Comparison of ENCODE assay signal across 15 cellular contexts in genomic region chr6:116530436-116530835, GRCh38. TPM values are rescaled to one million over a fixed set of nuclear protein-coding genes. Genes with fewer than 3 reads are reported as not detected.
DNase-seq lines count a peak whose midpoint lies in the region; ATAC-seq lines count a peak whose summit lies in the region.
"Had no signal": no experiment of that assay in that cellular context is flagged by ENCODE, and none has a peak within 500 bp of the region (broad histone marks: within the 10 kb centered on the region; RNA-seq: fewer than 3 reads in every experiment).

No MANE protein-coding gene starts in this region.

- in situ Hi-C loops in Caki2 (cut with HindIII; ENCODE audit: low pct_unique_long_range_greater_than_20kb, low sequenced_read_pairs) = no loop called here

- DNase-seq in Caki2 (ENCODE audit: low read depth) (peak; percentile 74), NCI-H1417 (lab: John Stamatoyannopoulos, UW) (peak; percentile 41 to 90 (median 79)), NCI-H510A treated with DMSO at 0.1 percent for 48 hours (lab: John Stamatoyannopoulos, UW) (peak; percentile 80), fibroblast of peridontal ligament (ENCODE audit: extremely low read depth) (peak; percentile 42), COLO829 (ENCODE audit: low spot score) (no peak), NCI-H2227 (lab: John Stamatoyannopoulos, UW; ENCODE audit: unreplicated experiment) (no peak)
- DNase-seq: activated CD8-positive, alpha-beta memory T cell treated with anti-CD3 and anti-CD28 coated beads, Interleukin-2, amount 10 ng/mL, durations not matched to agents 7 days and 5 days; OCI-M1; SW 1271 had no signal

- ATAC-seq in HG03280 (IDR thresholded peaks at IDR 0.05; ENCODE audit: unreplicated experiment) (no peak), HG02759 (IDR thresholded peaks at IDR 0.05; ENCODE audit: unreplicated experiment) (no peak)
- ATAC-seq: activated CD8-positive, alpha-beta memory T cell treated with anti-CD3 and anti-CD28 coated beads, Interleukin-2, amount 10 ng/mL, durations not matched to agents 7 days and 5 days had no signal

RNA-seq across cellular contexts. Expression of gene TRAPPC3L, which starts 15.0 kb away (rescaled TPM):
- not detected in 2 replicates for total RNA-seq in Caki2 (2014; rRNA removed; shearing (Covaris generic); ENCODE audit: low replicate concordance)
- total RNA-seq: A673; activated CD8-positive, alpha-beta memory T cell treated with anti-CD3 and anti-CD28 coated beads, Interleukin-2, amount 10 ng/mL, durations not matched to agents 7 days and 5 days; cardiac muscle cell; kidney epithelial cell had no signal

RNA-seq across cellular contexts. Expression of gene CALHM5, which starts 19.0 kb away (rescaled TPM):
- total RNA-seq in Caki2 (2014; rRNA removed; shearing (Covaris generic); ENCODE audit: low replicate concordance) = 3.0 and 3.2 TPM in 2 replicates
- total RNA-seq: activated CD8-positive, alpha-beta memory T cell treated with anti-CD3 and anti-CD28 coated beads, Interleukin-2, amount 10 ng/mL, durations not matched to agents 7 days and 5 days; cardiac muscle cell had no signal

RNA-seq across cellular contexts. Expression of gene CALHM4, which starts 23.1 kb away (rescaled TPM):
- not detected in 2 replicates for total RNA-seq in Caki2 (2014; rRNA removed; shearing (Covaris generic); ENCODE audit: low replicate concordance)
- total RNA-seq: A673; activated CD8-positive, alpha-beta memory T cell treated with anti-CD3 and anti-CD28 coated beads, Interleukin-2, amount 10 ng/mL, durations not matched to agents 7 days and 5 days; cardiac muscle cell; kidney epithelial cell; temporal lobe had no signal

RNA-seq across cellular contexts. Expression of gene RWDD1, which starts 40.9 kb away (rescaled TPM):
- total RNA-seq in Caki2 (2014; rRNA removed; shearing (Covaris generic); ENCODE audit: low replicate concordance) = 8.3 and 38.0 TPM in 2 replicates

Comparison
In these comparisons a context has a peak if more than half of its experiments do, and no peak if none do; other contexts are left out.
1. DNase-seq: peak in Caki2 (single experiment), NCI-H1417 (3 of 3), NCI-H510A treated with DMSO at 0.1 percent for 48 hours (single experiment) and fibroblast of peridontal ligament (single experiment); none in COLO829 (single experiment) and NCI-H2227 (single experiment).